12 cellular contexts compared by ENCODE assay signal in genomic region chr2:152755029-152755428, GRCh38. TPM values are rescaled to one million over a fixed set of nuclear protein-coding genes. Genes with fewer than 3 reads are reported as not detected.
DNase-seq lines count a peak whose midpoint lies in the region; ATAC-seq and TF ChIP-seq lines count a peak whose summit lies in the region.
"Had no signal": no experiment of that assay in that cellular context is flagged by ENCODE, and none has a peak within 500 bp of the region (broad histone marks: within the 10 kb centered on the region; RNA-seq: fewer than 3 reads in every experiment).

No MANE protein-coding gene starts in this region.

- H2AFZ ChIP-seq in KMS-11 (ENCODE audit: low read depth), result no peak overlapping the region

- H3K27me3 Mint-ChIP-seq in neural crest cell (ENCODE audit: low read depth), result no peaks in the 10 kb centered on the region
- H3K27me3 Mint-ChIP-seq: activated CD4-positive, alpha-beta T cell treated with anti-CD3 and anti-CD28 coated beads, Interleukin-2, amount 10 ng/mL, durations not matched to agents 24 days and 14 days had no signal

- H3K4me2 ChIP-seq in KMS-11, result no peak overlapping the region

- no peaks in the 10 kb centered on the region for H3K27me3 ChIP-seq in KMS-11 (ENCODE audit: insufficient read depth, low read depth)

- no peak overlapping the region for H3K27ac ChIP-seq in KMS-11
- H3K27ac ChIP-seq: psoas muscle had no signal

- TF ChIP-seq CTCF in KMS-11 (conservative IDR thresholded peaks at IDR 0.05; ENCODE audit: low read depth, low read length) (peak; percentile 41; the same call in 1 of the 2 replicates), choroid plexus epithelial cell (conservative IDR thresholded peaks at IDR 0.05; ENCODE audit: low read depth, low read length) (peak; percentile 57), neural crest cell (conservative IDR thresholded peaks at IDR 0.05) (peak; percentile 58)

- H3K4me1 ChIP-seq in KMS-11 (ENCODE audit: low read depth, poor library complexity, severe bottlenecking), result peaks cover 2% of the 10 kb centered on the region
- H3K4me1 ChIP-seq: psoas muscle had no signal

- DNase-seq in DMS53 (lab: John Stamatoyannopoulos, UW), result peak; percentile 6
- DNase-seq in DMS53 treated with DMSO at 0.1 percent for 48 hours (lab: John Stamatoyannopoulos, UW; ENCODE audit: unreplicated experiment), result no peak
- DNase-seq in choroid plexus epithelial cell (ENCODE audit: low read depth), result peak; percentile 23
- DNase-seq in neural crest cell (ENCODE audit: low read depth, low spot score), result no peak
- no peak for DNase-seq in SKM-1 (lab: John Stamatoyannopoulos, UW; ENCODE audit: unreplicated experiment)
- DNase-seq in GOT3 (lab: John Stamatoyannopoulos, UW), result no peak
- no peak for DNase-seq in stimulated activated effector memory CD8-positive, alpha-beta T cell treated with anti-CD3 and anti-CD28 coated beads, Interleukin-12 subunit alpha, Interleukin-12 subunit beta, amount 100 ng/mL, for 72 hours (ENCODE audit: low spot score in 2 of 2)
- DNase-seq: activated CD4-positive, alpha-beta T cell treated with anti-CD3 and anti-CD28 coated beads, Interleukin-2, amount 10 ng/mL, durations not matched to agents 24 days and 14 days; hippocampal formation; NCI-H774; psoas muscle had no signal

- H4K20me1 ChIP-seq in KMS-11 (ENCODE audit: insufficient read depth), result no peaks in the 10 kb centered on the region

- no peak for ATAC-seq in stimulated activated effector memory CD8-positive, alpha-beta T cell treated with anti-CD3 and anti-CD28 coated beads, Interleukin-12 subunit alpha, Interleukin-12 subunit beta, amount 100 ng/mL, for 72 hours
- ATAC-seq: psoas muscle had no signal

- peaks cover 5% of the 10 kb centered on the region for H3K9me3 Mint-ChIP-seq in neural crest cell
- H3K9me3 Mint-ChIP-seq in stimulated activated effector memory CD8-positive, alpha-beta T cell treated with anti-CD3 and anti-CD28 coated beads, Interleukin-12 subunit alpha, Interleukin-12 subunit beta, amount 100 ng/mL, for 72 hours, result no peaks in the 10 kb centered on the region
- H3K9me3 Mint-ChIP-seq: activated CD4-positive, alpha-beta T cell treated with anti-CD3 and anti-CD28 coated beads, Interleukin-2, amount 10 ng/mL, durations not matched to agents 24 days and 14 days had no signal

- no peaks in the 10 kb centered on the region for H3K79me2 ChIP-seq in KMS-11 (ENCODE audit: insufficient read depth, low read depth)

- peaks cover 35% of the 10 kb centered on the region for H3K36me3 Mint-ChIP-seq in neural crest cell (ENCODE audit: low read depth)
- peaks cover 43% of the 10 kb centered on the region for H3K36me3 Mint-ChIP-seq in stimulated activated effector memory CD8-positive, alpha-beta T cell treated with anti-CD3 and anti-CD28 coated beads, Interleukin-12 subunit alpha, Interleukin-12 subunit beta, amount 100 ng/mL, for 72 hours

- H3K27ac Mint-ChIP-seq in neural crest cell (ENCODE audit: unreplicated experiment), result no peak overlapping the region
- H3K27ac Mint-ChIP-seq in stimulated activated effector memory CD8-positive, alpha-beta T cell treated with anti-CD3 and anti-CD28 coated beads, Interleukin-12 subunit alpha, Interleukin-12 subunit beta, amount 100 ng/mL, for 72 hours, result no peak overlapping the region

- H3K4me3 ChIP-seq in KMS-11 (IDR thresholded peaks at IDR 0.05; ENCODE audit: insufficient read depth, low read depth, low read length) (no peak overlapping the region), choroid plexus epithelial cell (ENCODE audit: low read depth, low read length) (no peak overlapping the region)
- H3K4me3 ChIP-seq: psoas muscle had no signal

- H3K36me3 ChIP-seq in KMS-11 (ENCODE audit: insufficient read depth), result 0 out of 2 replicates have a peak, but pooled peaks cover 5% of the 10 kb centered on the region

- H3K4me1 Mint-ChIP-seq in neural crest cell, result peaks cover 7% of the 10 kb centered on the region
- H3K4me1 Mint-ChIP-seq in stimulated activated effector memory CD8-positive, alpha-beta T cell treated with anti-CD3 and anti-CD28 coated beads, Interleukin-12 subunit alpha, Interleukin-12 subunit beta, amount 100 ng/mL, for 72 hours, result no peaks in the 10 kb centered on the region

- no peak overlapping the region for H3K9ac ChIP-seq in KMS-11

- H3K4me3 Mint-ChIP-seq in neural crest cell, result no peak overlapping the region
- H3K4me3 Mint-ChIP-seq in stimulated activated effector memory CD8-positive, alpha-beta T cell treated with anti-CD3 and anti-CD28 coated beads, Interleukin-12 subunit alpha, Interleukin-12 subunit beta, amount 100 ng/mL, for 72 hours, result no peak overlapping the region
- H3K4me3 Mint-ChIP-seq: activated CD4-positive, alpha-beta T cell treated with anti-CD3 and anti-CD28 coated beads, Interleukin-2, amount 10 ng/mL, durations not matched to agents 24 days and 14 days had no signal

RNA-seq across cellular contexts. Expression of gene ARL6IP6, which starts 36.6 kb away (rescaled TPM):
- 49.1 and 51.9 TPM in 2 replicates for total RNA-seq in neural crest cell

RNA-seq across cellular contexts. Expression of gene PRPF40A, which starts 37.8 kb away (rescaled TPM):
- 136 and 138 TPM in 2 replicates for total RNA-seq in neural crest cell

Comparison
In these comparisons a context has a peak if more than half of its experiments do, and no peak if none do; other contexts are left out.
1. DNase-seq: peak in DMS53 (single experiment) and choroid plexus epithelial cell (single experiment); none in DMS53 treated with DMSO at 0.1 percent for 48 hours (single experiment), neural crest cell (single experiment), SKM-1 (single experiment), GOT3 (single experiment) and stimulated activated effector memory CD8-positive, alpha-beta T cell treated with anti-CD3 and anti-CD28 coated beads, Interleukin-12 subunit alpha, Interleukin-12 subunit beta, amount 100 ng/mL, for 72 hours (0 of 2).
2. Peak in every context shown above with its lines, with median percentiles within 50 percentile points of each other: CTCF ChIP-seq.